8 cellular contexts compared by ENCODE assay signal in the genomic region with DNA sequence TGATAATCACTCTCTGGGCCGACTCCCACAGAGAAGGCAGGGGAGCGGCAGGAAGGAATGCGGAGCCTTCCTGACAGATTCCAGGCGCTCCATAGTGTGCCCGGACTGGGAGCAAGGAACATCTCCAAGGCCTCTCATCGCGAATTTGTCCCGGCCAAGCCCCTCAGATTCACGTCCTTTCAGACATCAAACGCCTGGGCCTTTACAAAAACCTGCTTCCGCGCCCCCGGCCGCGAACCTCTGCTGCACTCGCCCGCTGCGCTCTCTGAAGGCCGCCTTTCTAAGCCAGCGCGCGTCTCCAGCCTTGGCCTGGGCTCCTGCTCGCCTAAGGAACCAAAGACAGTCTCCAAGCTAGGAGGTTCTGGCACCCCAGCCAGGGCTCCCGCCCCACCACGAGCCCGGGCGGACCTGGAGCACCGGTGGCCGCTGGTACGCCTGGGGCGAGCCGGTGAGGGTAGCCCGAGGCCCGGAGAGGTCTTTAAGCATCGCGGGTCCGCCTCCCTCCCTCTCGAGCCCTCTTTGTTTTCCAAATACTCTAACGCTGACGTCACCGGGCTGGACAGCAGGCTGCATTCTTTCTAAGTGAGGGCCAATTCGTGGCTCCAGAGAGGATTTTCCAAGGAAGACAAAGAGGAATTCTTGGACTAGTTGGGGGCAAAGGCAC. TPM values are rescaled to one million over a fixed set of nuclear protein-coding genes. Genes with fewer than 3 reads are reported as not detected.
DNase-seq lines count a peak whose midpoint lies in the region; ATAC-seq, FAIRE-seq and TF ChIP-seq lines count a peak whose summit lies in the region.

No MANE protein-coding gene starts in this region.

- H3K36me3 ChIP-seq in keratinocyte (ENCODE audit: control insufficient read depth in 2 of 2, extremely low read depth in 1 of 2, insufficient read depth in 2 of 2, low read length in 2 of 2), result peaks cover 33 to 49% of the 10 kb centered on the region in 2 experiments

- H3K9ac ChIP-seq in keratinocyte (ENCODE audit: control insufficient read depth, extremely low read depth, insufficient read depth, low read length), result peak overlapping the region; percentile 92

- no peaks in the 10 kb centered on the region for H3K27me3 ChIP-seq in keratinocyte (ENCODE audit: control insufficient read depth, extremely low read depth, insufficient read depth, low read length)

- H3K79me2 ChIP-seq in keratinocyte (ENCODE audit: control insufficient read depth, insufficient read depth, low read length), result peaks cover 59% of the 10 kb centered on the region

- peak overlapping the region; percentile 96 for H3K4me2 ChIP-seq in keratinocyte (ENCODE audit: control insufficient read depth, extremely low read depth, insufficient read depth, low read depth, low read length)

- peak overlapping the region; percentile 92 for H3K27ac ChIP-seq in keratinocyte (ENCODE audit: control insufficient read depth, insufficient read depth, low read length)
- peak overlapping the region; percentile 80 to 99 (median 94) for H3K27ac ChIP-seq in skin epidermis

- DNase-seq in ELR (ENCODE audit: low read depth), result peak; percentile 95
- peak; percentile 35 for DNase-seq in NCI-H510A treated with DMSO at 0.1 percent for 48 hours (lab: John Stamatoyannopoulos, UW)
- DNase-seq in choroid plexus epithelial cell (ENCODE audit: low read depth), result peak; percentile 94
- DNase-seq in keratinocyte (ENCODE audit: low read depth, low spot score), result no peak
- no peak for DNase-seq in NCI-H1092 treated with DMSO at 0.1 percent for 48 hours (lab: John Stamatoyannopoulos, UW)

- H3K4me1 ChIP-seq in keratinocyte (ENCODE audit: control insufficient read depth, extremely low read depth, insufficient read depth, low read length), result peaks cover 72% of the 10 kb centered on the region

- peaks cover 36% of the 10 kb centered on the region for H4K20me1 ChIP-seq in keratinocyte (ENCODE audit: control insufficient read depth, extremely low read depth, insufficient read depth, low read length)

- no peak overlapping the region for H2AFZ ChIP-seq in keratinocyte (ENCODE audit: control insufficient read depth, low read length)

- H3K4me3 ChIP-seq in choroid plexus epithelial cell (ENCODE audit: low read depth, low read length) (peak overlapping the region; percentile 91), keratinocyte (ENCODE audit: control insufficient read depth in 2 of 3, extremely low read depth in 1 of 3, insufficient read depth in 2 of 3, low read depth in 1 of 3, low read length in 3 of 3) (peak overlapping the region; percentile 67 to 99 (median 97)), skin epidermis (peak overlapping the region; percentile 53 to 78 (median 66))

- TF ChIP-seq CTCF in choroid plexus epithelial cell (conservative IDR thresholded peaks at IDR 0.05; ENCODE audit: low read depth, low read length), result no peak
- no peak for TF ChIP-seq CTCF in keratinocyte (optimal IDR thresholded peaks at IDR 0.05 in 1 of 3, IDR thresholded peaks at IDR 0.05 in 1 of 3, conservative IDR thresholded peaks at IDR 0.05 in 1 of 3; ENCODE audit: extremely low read depth in 1 of 3, insufficient read depth in 2 of 3, low read length in 3 of 3)

- H3K9me1 ChIP-seq in keratinocyte (ENCODE audit: control insufficient read depth, extremely low read depth, insufficient read depth, low read length), result peaks cover 2% of the 10 kb centered on the region

- dilution Hi-C loops in keratinocyte (cut with MboI; ENCODE audit: extremely low pct_ligation_motif_present, low sequenced_read_pairs), result no loop called here

- no peak for FAIRE-seq in keratinocyte (lab: Jason Lieb, UNC)

- no peak for ATAC-seq in GM21360 (IDR thresholded peaks at IDR 0.05; ENCODE audit: unreplicated experiment)
- no peak for ATAC-seq in HG03280 (IDR thresholded peaks at IDR 0.05; ENCODE audit: unreplicated experiment)

- no peaks in the 10 kb centered on the region for H3K9me3 ChIP-seq in keratinocyte (ENCODE audit: control insufficient read depth, low read depth, low read length)

RNA-seq across cellular contexts. Expression of a gene that starts 0.8 kb away (rescaled TPM):
- 39.8 to 57.2 TPM (median 45.6 TPM) in 3 replicates for polyA plus RNA-seq in keratinocyte
- 52.7 TPM for polyA plus RNA-seq in keratinocyte (2011; ENCODE audit: low read depth)
- 30.8 and 32.5 TPM in 2 replicates for polyA plus RNA-seq in keratinocyte (2011; cell fraction: cytosol; rRNA removed)
- polyA plus RNA-seq in keratinocyte (2011; cell fraction: nucleus; rRNA removed), result 88.6 and 88.9 TPM in 2 replicates
- polyA plus RNA-seq in keratinocyte (2012; ENCODE audit: low replicate concordance), result 44.4 and 81.4 TPM in 2 replicates
- 49.8 to 105 TPM (median 62.0 TPM) in 3 replicates for polyA minus RNA-seq in keratinocyte
- polyA minus RNA-seq in keratinocyte (2011; cell fraction: cytosol; rRNA and poly(A)+ RNA removed), result 64.5 TPM
- polyA minus RNA-seq in keratinocyte (2011; cell fraction: nucleus; rRNA and poly(A)+ RNA removed), result 82.0 and 84.4 TPM in 2 replicates

Comparison
In these comparisons a context has a peak if more than half of its experiments do, and no peak if none do; other contexts are left out.
1. DNase-seq: peak in ELR (single experiment), NCI-H510A treated with DMSO at 0.1 percent for 48 hours (single experiment) and choroid plexus epithelial cell (single experiment); none in keratinocyte (single experiment) and NCI-H1092 treated with DMSO at 0.1 percent for 48 hours (single experiment).
2. Peak in every context shown above with its lines, with median percentiles within 50 percentile points of each other: H3K4me3 ChIP-seq.